ENCODE assay signal across 9 cellular contexts in genomic region chr6:159062564-159062945, GRCh38. TPM values are rescaled to one million over a fixed set of nuclear protein-coding genes. Genes with fewer than 3 reads are reported as not detected.
DNase-seq lines count a peak whose midpoint lies in the region; ATAC-seq lines count a peak whose summit lies in the region.
"Had no signal": no experiment of that assay in that cellular context is flagged by ENCODE, and none has a peak within 500 bp of the region (broad histone marks: within the 10 kb centered on the region; RNA-seq: fewer than 3 reads in every experiment).

No MANE protein-coding gene starts in this region.

- peak overlapping the region; percentile 55 for H3K4me3 Mint-ChIP-seq in activated CD8-positive, alpha-beta memory T cell treated with anti-CD3 and anti-CD28 coated beads, Interleukin-2, amount 10 ng/mL, durations not matched to agents 7 days and 5 days

- peak; percentile 86 for ATAC-seq in activated CD8-positive, alpha-beta memory T cell treated with anti-CD3 and anti-CD28 coated beads, Interleukin-2, amount 10 ng/mL, durations not matched to agents 7 days and 5 days
- ATAC-seq in stimulated activated naive CD8-positive, alpha-beta T cell treated with anti-CD3 and anti-CD28 coated beads, Interleukin-15, Interleukin-2, amounts not matched to agents 100 U/mL and 50 U/mL, for 24 hours, result peak; percentile 74
- no peak for ATAC-seq in HG03342 (IDR thresholded peaks at IDR 0.05; ENCODE audit: unreplicated experiment)
- ATAC-seq in HG02642 (IDR thresholded peaks at IDR 0.05; ENCODE audit: poor library complexity, unreplicated experiment), result no peak

- H3K36me3 Mint-ChIP-seq in activated CD8-positive, alpha-beta memory T cell treated with anti-CD3 and anti-CD28 coated beads, Interleukin-2, amount 10 ng/mL, durations not matched to agents 7 days and 5 days, result peaks cover 17% of the 10 kb centered on the region

- DNase-seq in activated CD8-positive, alpha-beta memory T cell treated with anti-CD3 and anti-CD28 coated beads, Interleukin-2, amount 10 ng/mL, durations not matched to agents 7 days and 5 days, result peak; percentile 88
- DNase-seq in activated CD8-positive, alpha-beta memory T cell treated with anti-CD3 and anti-CD28 coated beads, Interleukin-2, amount 50 U/mL, for 48 hours, result no peak
- DNase-seq in Jurkat, Clone E6-1 (ENCODE audit: low read depth, low spot score), result peak; percentile 90
- DNase-seq in activated gamma-delta T cell treated with anti-CD3 and anti-CD28 coated beads, Interleukin-2, amount 50 U/mL, for 16 hours (ENCODE audit: low read depth), result peak; percentile 41
- DNase-seq in stimulated activated naive CD8-positive, alpha-beta T cell treated with anti-CD3 and anti-CD28 coated beads, Interleukin-15, Interleukin-2, amounts not matched to agents 100 U/mL and 50 U/mL, for 24 hours, result no peak
- DNase-seq in NCI-H2029 treated with DMSO at 0.1 percent for 48 hours (lab: John Stamatoyannopoulos, UW), result no peak

- H3K27me3 Mint-ChIP-seq in activated CD8-positive, alpha-beta memory T cell treated with anti-CD3 and anti-CD28 coated beads, Interleukin-2, amount 10 ng/mL, durations not matched to agents 7 days and 5 days, result peaks cover 2% of the 10 kb centered on the region

- CTCF ChIA-PET in activated CD8-positive, alpha-beta memory T cell treated with anti-CD3 and anti-CD28 coated beads, Interleukin-2, amount 10 ng/mL, durations not matched to agents 7 days and 5 days (lab: Charles Lee), result interaction anchor here (0.8 to 7.3 kb wide), 17 partner anchors 9 to 72 kb away, joined by 3 to 81 read pairs (median 4); partner anchors contain the start of gene TAGAP

- peaks cover 92% of the 10 kb centered on the region for H3K4me1 Mint-ChIP-seq in activated CD8-positive, alpha-beta memory T cell treated with anti-CD3 and anti-CD28 coated beads, Interleukin-2, amount 10 ng/mL, durations not matched to agents 7 days and 5 days

- H3K9me3 Mint-ChIP-seq in activated CD8-positive, alpha-beta memory T cell treated with anti-CD3 and anti-CD28 coated beads, Interleukin-2, amount 10 ng/mL, durations not matched to agents 7 days and 5 days (ENCODE audit: low read depth), result no peaks in the 10 kb centered on the region

- peak overlapping the region; percentile 9 for H3K4me3 ChIP-seq in Jurkat, Clone E6-1 (ENCODE audit: low read length)

- peak overlapping the region; percentile 99 for H3K27ac Mint-ChIP-seq in activated CD8-positive, alpha-beta memory T cell treated with anti-CD3 and anti-CD28 coated beads, Interleukin-2, amount 10 ng/mL, durations not matched to agents 7 days and 5 days

RNA-seq across cellular contexts. Expression of gene TAGAP, which starts 17.8 kb away (rescaled TPM):
- total RNA-seq in activated CD8-positive, alpha-beta memory T cell treated with anti-CD3 and anti-CD28 coated beads, Interleukin-2, amount 10 ng/mL, durations not matched to agents 7 days and 5 days, result 10 to 100 TPM; 44.8 to 53.0 TPM
- 3.5 TPM for polyA plus RNA-seq in Jurkat, Clone E6-1 (2012; ENCODE audit: insufficient read depth, insufficient read length)
- polyA plus RNA-seq: AG04450 had no signal

Comparison
In these comparisons a context has a peak if more than half of its experiments do, and no peak if none do; other contexts are left out.
1. DNase-seq: peak in activated CD8-positive, alpha-beta memory T cell treated with anti-CD3 and anti-CD28 coated beads, Interleukin-2, amount 10 ng/mL, durations not matched to agents 7 days and 5 days (single experiment), Jurkat, Clone E6-1 (single experiment) and activated gamma-delta T cell treated with anti-CD3 and anti-CD28 coated beads, Interleukin-2, amount 50 U/mL, for 16 hours (single experiment); none in activated CD8-positive, alpha-beta memory T cell treated with anti-CD3 and anti-CD28 coated beads, Interleukin-2, amount 50 U/mL, for 48 hours (single experiment), stimulated activated naive CD8-positive, alpha-beta T cell treated with anti-CD3 and anti-CD28 coated beads, Interleukin-15, Interleukin-2, amounts not matched to agents 100 U/mL and 50 U/mL, for 24 hours (single experiment) and NCI-H2029 treated with DMSO at 0.1 percent for 48 hours (single experiment).
2. ATAC-seq: peak in activated CD8-positive, alpha-beta memory T cell treated with anti-CD3 and anti-CD28 coated beads, Interleukin-2, amount 10 ng/mL, durations not matched to agents 7 days and 5 days (single experiment) and stimulated activated naive CD8-positive, alpha-beta T cell treated with anti-CD3 and anti-CD28 coated beads, Interleukin-15, Interleukin-2, amounts not matched to agents 100 U/mL and 50 U/mL, for 24 hours (single experiment); none in HG03342 (single experiment) and HG02642 (single experiment).